In genomic region chr5:149960272-149961185, GRCh38 we compare ENCODE assay signal across 1 cellular context.
A peak's percentile ranks its signal among the peaks of the same experiment; 100 is the strongest.
TF ChIP-seq lines count a peak whose summit lies in the region.

Gene SLC26A2 (plus strand): TSS chr5:149960758. CDS start chr5:149977653, 16,895 bp downstream.

TF ChIP-seq in HepG2, 621 proteins besides CTCF, POLR2A, EP300 and RAD21 (continued from another document and continues in another):
- TF ChIP-seq ZNF552 (CRISPR knock-in tag; IDR thresholded peaks at IDR 0.05; ENCODE audit: borderline replicate concordance) (0 out of 2 replicates have a peak, but pooled peaks have one; percentile 30), CHD2 (IDR thresholded peaks at IDR 0.05; ENCODE audit: low read depth, low read length) (0 out of 2 replicates have a peak, but pooled peaks have one; percentile 51), PHF8 (CRISPR knock-in tag; IDR thresholded peaks at IDR 0.05) (peak; percentile 82), MZF1 (CRISPR knock-in tag; IDR thresholded peaks at IDR 0.05; ENCODE audit: borderline replicate concordance) (no peak), TRAFD1 (CRISPR knock-in tag; IDR thresholded peaks at IDR 0.05; ENCODE audit: borderline replicate concordance) (no peak), SRF (IDR thresholded peaks at IDR 0.05; ENCODE audit: low read depth, low read length) (no peak), CBX5 (CRISPR knock-in tag; IDR thresholded peaks at IDR 0.05; ENCODE audit: borderline replicate concordance) (no peak), KLF15 (CRISPR knock-in tag; IDR thresholded peaks at IDR 0.05; ENCODE audit: borderline replicate concordance) (0 out of 2 replicates have a peak, but pooled peaks have one; percentile 38), MXD3 (CRISPR knock-in tag; IDR thresholded peaks at IDR 0.05) (peak; percentile 74), ZNF414 (CRISPR knock-in tag; IDR thresholded peaks at IDR 0.05) (no peak), GTF2F1 (IDR thresholded peaks at IDR 0.05; ENCODE audit: low read length) (no peak), ZNF570 (CRISPR knock-in tag; IDR thresholded peaks at IDR 0.05; ENCODE audit: borderline replicate concordance) (no peak), SAFB2 (CRISPR knock-in tag; IDR thresholded peaks at IDR 0.05; ENCODE audit: borderline replicate concordance, low read depth) (peak; percentile 28; the same call in 1 of the 2 replicates), NBN (conservative IDR thresholded peaks at IDR 0.05) (no peak), NR2C2 (CRISPR knock-in tag; IDR thresholded peaks at IDR 0.05; ENCODE audit: borderline replicate concordance) (no peak), ZNF775 (CRISPR knock-in tag; IDR thresholded peaks at IDR 0.05; ENCODE audit: borderline replicate concordance) (no peak), ZNF251 (CRISPR knock-in tag; IDR thresholded peaks at IDR 0.05) (no peak), ZBTB4 (CRISPR knock-in tag; IDR thresholded peaks at IDR 0.05; ENCODE audit: borderline replicate concordance) (peak; percentile 74; the same call in 1 of the 2 replicates), THAP7 (CRISPR knock-in tag; IDR thresholded peaks at IDR 0.05) (peak; percentile 63; the same call in 1 of the 2 replicates), TP53 (CRISPR knock-in tag; conservative IDR thresholded peaks at IDR 0.05) (no peak), ZNF431 (CRISPR knock-in tag; IDR thresholded peaks at IDR 0.05; ENCODE audit: borderline replicate concordance, low read depth) (peak; percentile 80; the same call in 1 of the 2 replicates), HDAC2 (CRISPR knock-in tag; IDR thresholded peaks at IDR 0.05) (peak; percentile 38; the same call in 1 of the 2 replicates), ZNF383 (CRISPR knock-in tag; IDR thresholded peaks at IDR 0.05; ENCODE audit: borderline replicate concordance) (no peak), YEATS2 (CRISPR knock-in tag; IDR thresholded peaks at IDR 0.05; ENCODE audit: borderline replicate concordance) (peak; percentile 61; the same call in 1 of the 2 replicates), STAT6 (CRISPR knock-in tag; IDR thresholded peaks at IDR 0.05; ENCODE audit: borderline replicate concordance) (no peak; the same call in 1 of the 2 replicates), KMT2A (CRISPR knock-in tag; IDR thresholded peaks at IDR 0.05) (peak; percentile 85), ZBTB20 (CRISPR knock-in tag; IDR thresholded peaks at IDR 0.05; ENCODE audit: borderline replicate concordance, low read depth) (peak; percentile 76; the same call in 1 of the 2 replicates), RXRB (CRISPR knock-in tag; IDR thresholded peaks at IDR 0.05; ENCODE audit: borderline replicate concordance) (peak; percentile 30)
- TF ChIP-seq, protein P1, sequence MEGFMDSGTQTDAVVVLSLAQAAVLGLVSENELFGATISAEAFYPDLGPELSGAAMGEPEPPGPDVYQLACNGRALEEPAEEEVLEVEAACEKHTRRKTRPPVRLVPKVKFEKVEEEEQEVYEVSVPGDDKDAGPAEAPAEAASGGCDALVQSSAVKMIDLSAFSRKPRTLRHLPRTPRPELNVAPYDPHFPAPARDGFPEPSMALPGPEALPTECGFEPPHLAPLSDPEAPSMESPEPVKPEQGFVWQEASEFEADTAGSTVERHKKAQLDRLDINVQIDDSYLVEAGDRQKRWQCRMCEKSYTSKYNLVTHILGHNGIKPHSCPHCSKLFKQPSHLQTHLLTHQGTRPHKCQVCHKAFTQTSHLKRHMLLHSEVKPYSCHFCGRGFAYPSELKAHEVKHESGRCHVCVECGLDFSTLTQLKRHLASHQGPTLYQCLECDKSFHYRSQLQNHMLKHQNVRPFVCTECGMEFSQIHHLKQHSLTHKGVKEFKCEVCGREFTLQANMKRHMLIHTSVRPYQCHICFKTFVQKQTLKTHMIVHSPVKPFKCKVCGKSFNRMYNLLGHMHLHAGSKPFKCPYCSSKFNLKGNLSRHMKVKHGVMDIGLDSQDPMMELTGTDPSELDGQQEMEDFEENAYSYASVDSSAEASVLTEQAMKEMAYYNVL (CRISPR knock-in tag; IDR thresholded peaks at IDR 0.05; ENCODE audit: borderline replicate concordance): 0 out of 2 replicates have a peak, but pooled peaks have one; percentile 50
- TF ChIP-seq, protein P2, sequence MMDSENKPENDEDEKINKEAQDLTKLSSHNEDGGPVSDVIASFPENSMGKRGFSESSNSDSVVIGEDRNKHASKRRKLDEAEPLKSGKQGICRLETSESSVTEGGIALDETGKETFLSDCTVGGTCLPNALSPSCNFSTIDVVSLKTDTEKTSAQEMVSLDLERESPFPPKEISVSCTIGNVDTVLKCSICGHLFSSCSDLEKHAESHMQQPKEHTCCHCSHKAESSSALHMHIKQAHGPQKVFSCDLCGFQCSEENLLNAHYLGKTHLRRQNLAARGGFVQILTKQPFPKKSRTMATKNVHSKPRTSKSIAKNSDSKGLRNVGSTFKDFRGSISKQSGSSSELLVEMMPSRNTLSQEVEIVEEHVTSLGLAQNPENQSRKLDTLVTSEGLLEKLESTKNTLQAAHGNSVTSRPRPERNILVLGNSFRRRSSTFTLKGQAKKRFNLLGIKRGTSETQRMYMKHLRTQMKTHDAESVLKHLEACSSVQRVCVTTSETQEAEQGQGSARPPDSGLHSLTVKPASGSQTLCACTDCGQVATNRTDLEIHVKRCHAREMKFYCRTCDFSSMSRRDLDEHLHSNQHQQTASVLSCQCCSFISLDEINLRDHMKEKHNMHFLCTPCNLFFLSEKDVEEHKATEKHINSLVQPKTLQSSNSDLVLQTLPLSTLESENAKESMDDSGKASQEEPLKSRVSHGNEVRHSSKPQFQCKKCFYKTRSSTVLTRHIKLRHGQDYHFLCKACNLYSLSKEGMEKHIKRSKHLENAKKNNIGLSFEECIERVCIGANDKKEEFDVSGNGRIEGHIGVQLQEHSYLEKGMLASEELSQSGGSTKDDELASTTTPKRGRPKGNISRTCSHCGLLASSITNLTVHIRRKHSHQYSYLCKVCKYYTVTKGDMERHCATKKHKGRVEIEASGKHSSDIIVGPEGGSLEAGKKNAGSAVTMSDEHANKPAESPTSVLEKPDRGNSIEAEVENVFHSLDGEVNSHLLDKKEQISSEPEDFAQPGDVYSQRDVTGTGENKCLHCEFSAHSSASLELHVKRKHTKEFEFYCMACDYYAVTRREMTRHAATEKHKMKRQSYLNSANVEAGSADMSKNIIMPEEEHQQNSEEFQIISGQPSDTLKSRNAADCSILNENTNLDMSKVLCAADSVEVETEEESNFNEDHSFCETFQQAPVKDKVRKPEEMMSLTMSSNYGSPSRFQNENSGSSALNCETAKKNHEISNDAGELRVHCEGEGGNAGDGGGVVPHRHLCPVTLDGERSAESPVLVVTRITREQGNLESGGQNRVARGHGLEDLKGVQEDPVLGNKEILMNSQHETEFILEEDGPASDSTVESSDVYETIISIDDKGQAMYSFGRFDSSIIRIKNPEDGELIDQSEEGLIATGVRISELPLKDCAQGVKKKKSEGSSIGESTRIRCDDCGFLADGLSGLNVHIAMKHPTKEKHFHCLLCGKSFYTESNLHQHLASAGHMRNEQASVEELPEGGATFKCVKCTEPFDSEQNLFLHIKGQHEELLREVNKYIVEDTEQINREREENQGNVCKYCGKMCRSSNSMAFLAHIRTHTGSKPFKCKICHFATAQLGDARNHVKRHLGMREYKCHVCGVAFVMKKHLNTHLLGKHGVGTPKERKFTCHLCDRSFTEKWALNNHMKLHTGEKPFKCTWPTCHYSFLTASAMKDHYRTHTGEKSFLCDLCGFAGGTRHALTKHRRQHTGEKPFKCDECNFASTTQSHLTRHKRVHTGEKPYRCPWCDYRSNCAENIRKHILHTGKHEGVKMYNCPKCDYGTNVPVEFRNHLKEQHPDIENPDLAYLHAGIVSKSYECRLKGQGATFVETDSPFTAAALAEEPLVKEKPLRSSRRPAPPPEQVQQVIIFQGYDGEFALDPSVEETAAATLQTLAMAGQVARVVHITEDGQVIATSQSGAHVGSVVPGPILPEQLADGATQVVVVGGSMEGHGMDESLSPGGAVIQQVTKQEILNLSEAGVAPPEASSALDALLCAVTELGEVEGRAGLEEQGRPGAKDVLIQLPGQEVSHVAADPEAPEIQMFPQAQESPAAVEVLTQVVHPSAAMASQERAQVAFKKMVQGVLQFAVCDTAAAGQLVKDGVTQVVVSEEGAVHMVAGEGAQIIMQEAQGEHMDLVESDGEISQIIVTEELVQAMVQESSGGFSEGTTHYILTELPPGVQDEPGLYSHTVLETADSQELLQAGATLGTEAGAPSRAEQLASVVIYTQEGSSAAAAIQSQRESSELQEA (CRISPR knock-in tag; IDR thresholded peaks at IDR 0.05; ENCODE audit: not compliant biosample characterization): peak; percentile 94
- TF ChIP-seq, protein P3, sequence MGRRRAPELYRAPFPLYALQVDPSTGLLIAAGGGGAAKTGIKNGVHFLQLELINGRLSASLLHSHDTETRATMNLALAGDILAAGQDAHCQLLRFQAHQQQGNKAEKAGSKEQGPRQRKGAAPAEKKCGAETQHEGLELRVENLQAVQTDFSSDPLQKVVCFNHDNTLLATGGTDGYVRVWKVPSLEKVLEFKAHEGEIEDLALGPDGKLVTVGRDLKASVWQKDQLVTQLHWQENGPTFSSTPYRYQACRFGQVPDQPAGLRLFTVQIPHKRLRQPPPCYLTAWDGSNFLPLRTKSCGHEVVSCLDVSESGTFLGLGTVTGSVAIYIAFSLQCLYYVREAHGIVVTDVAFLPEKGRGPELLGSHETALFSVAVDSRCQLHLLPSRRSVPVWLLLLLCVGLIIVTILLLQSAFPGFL (CRISPR knock-in tag; IDR thresholded peaks at IDR 0.05): no peak
- TF ChIP-seq, protein P4, sequence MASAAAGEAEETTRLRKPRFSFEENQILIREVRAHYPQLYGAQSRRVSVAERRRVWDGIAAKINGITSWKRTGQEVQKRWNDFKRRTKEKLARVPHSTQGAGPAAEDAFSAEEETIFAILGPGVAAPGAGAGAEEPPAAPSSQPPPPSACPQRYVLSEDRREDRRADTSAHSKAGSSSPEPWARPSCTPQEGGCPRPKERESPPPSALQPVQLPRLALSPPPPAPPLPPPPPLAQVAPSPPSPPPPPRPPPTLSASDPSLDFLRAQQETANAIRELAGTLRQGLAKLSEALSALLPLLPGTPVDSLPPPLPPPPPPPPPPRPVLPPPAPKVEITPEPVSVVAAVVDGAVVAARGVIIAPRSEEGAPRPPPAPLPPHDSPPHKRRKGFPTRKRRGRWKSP (CRISPR knock-in tag; IDR thresholded peaks at IDR 0.05): peak; percentile 45
